Comparison of ENCODE assay signal across 29 cellular contexts in genomic region chr13:98334620-98335205, GRCh38.
"Had no signal": no experiment of that assay in that cellular context is flagged by ENCODE, and none has a peak within 500 bp of the region (broad histone marks: within the 10 kb centered on the region; RNA-seq: fewer than 3 reads in every experiment).

No MANE protein-coding gene starts in this region.

- H3K27ac Mint-ChIP-seq: activated CD4-positive, alpha-beta memory T cell treated with anti-CD3 and anti-CD28 coated beads for 36 hours; activated CD4-positive, alpha-beta T cell treated with anti-CD3 and anti-CD28 coated beads for 36 hours; activated CD4-positive, alpha-beta T cell treated with anti-CD3 and anti-CD28 coated beads, Interleukin-2, amount 10 ng/mL, durations not matched to agents 24 days and 14 days; activated CD8-positive, alpha-beta memory T cell treated with anti-CD3 and anti-CD28 coated beads, Interleukin-2, amount 10 ng/mL, durations not matched to agents 7 days and 5 days; activated CD8-positive, alpha-beta T cell treated with anti-CD3 and anti-CD28 coated beads, Interleukin-2, amount 10 ng/mL, durations not matched to agents 7 days and 5 days; activated naive CD4-positive, alpha-beta T cell treated with anti-CD3 and anti-CD28 coated beads for 36 hours; activated naive CD4-positive, alpha-beta T cell treated with anti-CD3 and anti-CD28 coated beads, Interleukin-2, amount 50 U/mL, for 24 hours; activated naive CD8-positive, alpha-beta T cell treated with anti-CD3 and anti-CD28 coated beads for 36 hours; activated naive CD8-positive, alpha-beta T cell treated with anti-CD3 and anti-CD28 coated beads, Interleukin-2, amount 50 U/mL, for 24 hours; activated T-helper 1 cell treated with anti-CD3 and anti-CD28 coated beads, Interleukin-12 subunit alpha, Interleukin-12 subunit beta, Interleukin-2, Interleukin-4 antibody, amounts not matched to agents 30 ng/mL and 10 ng/mL and 1 ng/mL, durations not matched to agents 14 hours and 24 hours and 36 hours; activated T-helper 2 cell treated with anti-CD3 and anti-CD28 coated beads, Interferon-gamma antibody, Interleukin-2, Interleukin-4, amounts not matched to agents 10 μg/mL and 5 μg/mL and 100 μg/mL, durations not matched to agents 14 hours and 24 hours and 36 hours had no signal

- H3K4me1 ChIP-seq: adrenal gland, body of pancreas, colonic mucosa had no signal

- H3K36me3 Mint-ChIP-seq: activated CD4-positive, alpha-beta memory T cell treated with anti-CD3 and anti-CD28 coated beads for 36 hours; activated CD8-positive, alpha-beta memory T cell treated with anti-CD3 and anti-CD28 coated beads, Interleukin-2, amount 10 ng/mL, durations not matched to agents 7 days and 5 days; activated naive CD8-positive, alpha-beta T cell treated with anti-CD3 and anti-CD28 coated beads for 36 hours had no signal

- DNase-seq: activated CD4-positive, alpha-beta memory T cell treated with anti-CD3 and anti-CD28 coated beads for 36 hours; activated CD4-positive, alpha-beta T cell treated with anti-CD3 and anti-CD28 coated beads for 36 hours; activated CD4-positive, alpha-beta T cell treated with anti-CD3 and anti-CD28 coated beads, Interleukin-2, amount 10 ng/mL, durations not matched to agents 24 days and 14 days; activated CD4-positive, CD25-positive, alpha-beta regulatory T cell; activated CD4-positive, CD25-positive, alpha-beta regulatory T cell treated with anti-CD3 and anti-CD28 coated beads, Interleukin-2, amount 50 U/mL, for 72 hours; activated CD8-positive, alpha-beta memory T cell treated with anti-CD3 and anti-CD28 coated beads, Interleukin-2, amount 10 ng/mL, durations not matched to agents 7 days and 5 days; activated CD8-positive, alpha-beta memory T cell treated with anti-CD3 and anti-CD28 coated beads, Interleukin-2, amount 50 U/mL, for 4 hours; activated CD8-positive, alpha-beta T cell treated with anti-CD3 and anti-CD28 coated beads, Interleukin-2, amount 10 ng/mL, durations not matched to agents 7 days and 5 days; activated effector memory CD4-positive, alpha-beta T cell treated with anti-CD3 and anti-CD28 coated beads, Interleukin-2, amount 50 U/mL, for 16 hours; activated naive CD4-positive, alpha-beta T cell treated with anti-CD3 and anti-CD28 coated beads for 36 hours; activated naive CD8-positive, alpha-beta T cell treated with anti-CD3 and anti-CD28 coated beads for 36 hours; activated naive CD8-positive, alpha-beta T cell treated with anti-CD3 and anti-CD28 coated beads, Interleukin-2, amount 50 U/mL, for 24 hours; activated T-cell treated with anti-CD3 and anti-CD28 coated beads, Interleukin-2, amount 50 U/mL, for 1 hour; activated T-cell treated with anti-CD3 and anti-CD28 coated beads, Interleukin-2, amount 50 U/mL, for 48 hours; amygdala; aorta; body of pancreas; central memory CD4-positive, alpha-beta T cell; cerebellar nuclear complex; colonic mucosa; effector CD8-positive, alpha-beta T cell; foreskin fibroblast; head of caudate nucleus; T-helper 2 cell had no signal

- H3K4me3 Mint-ChIP-seq: activated CD4-positive, alpha-beta memory T cell treated with anti-CD3 and anti-CD28 coated beads for 36 hours; activated CD4-positive, alpha-beta T cell treated with anti-CD3 and anti-CD28 coated beads for 36 hours; activated CD4-positive, alpha-beta T cell treated with anti-CD3 and anti-CD28 coated beads, Interleukin-2, amount 10 ng/mL, durations not matched to agents 24 days and 14 days; activated CD8-positive, alpha-beta memory T cell treated with anti-CD3 and anti-CD28 coated beads, Interleukin-2, amount 10 ng/mL, durations not matched to agents 7 days and 5 days; activated CD8-positive, alpha-beta T cell treated with anti-CD3 and anti-CD28 coated beads, Interleukin-2, amount 10 ng/mL, durations not matched to agents 7 days and 5 days; activated naive CD4-positive, alpha-beta T cell treated with anti-CD3 and anti-CD28 coated beads for 36 hours; activated naive CD4-positive, alpha-beta T cell treated with anti-CD3 and anti-CD28 coated beads, Interleukin-2, amount 50 U/mL, for 24 hours; activated naive CD8-positive, alpha-beta T cell treated with anti-CD3 and anti-CD28 coated beads for 36 hours; activated naive CD8-positive, alpha-beta T cell treated with anti-CD3 and anti-CD28 coated beads, Interleukin-2, amount 50 U/mL, for 24 hours; activated T-helper 1 cell treated with anti-CD3 and anti-CD28 coated beads, Interleukin-12 subunit alpha, Interleukin-12 subunit beta, Interleukin-2, Interleukin-4 antibody, amounts not matched to agents 30 ng/mL and 10 ng/mL and 1 ng/mL, durations not matched to agents 14 hours and 24 hours and 36 hours had no signal

- H3K27ac ChIP-seq: adrenal gland, body of pancreas, colonic mucosa had no signal

- H3K4me1 Mint-ChIP-seq: activated CD4-positive, alpha-beta T cell treated with anti-CD3 and anti-CD28 coated beads for 36 hours; activated CD4-positive, alpha-beta T cell treated with anti-CD3 and anti-CD28 coated beads, Interleukin-2, amount 10 ng/mL, durations not matched to agents 24 days and 14 days; activated CD8-positive, alpha-beta memory T cell treated with anti-CD3 and anti-CD28 coated beads, Interleukin-2, amount 10 ng/mL, durations not matched to agents 7 days and 5 days; activated naive CD4-positive, alpha-beta T cell treated with anti-CD3 and anti-CD28 coated beads, Interleukin-2, amount 50 U/mL, for 24 hours; activated naive CD8-positive, alpha-beta T cell treated with anti-CD3 and anti-CD28 coated beads for 36 hours; activated naive CD8-positive, alpha-beta T cell treated with anti-CD3 and anti-CD28 coated beads, Interleukin-2, amount 50 U/mL, for 24 hours had no signal

- H3K36me3 ChIP-seq: adrenal gland, colonic mucosa had no signal

- H3K4me3 ChIP-seq: adrenal gland, body of pancreas, colonic mucosa had no signal

- H3K9me3 ChIP-seq: adrenal gland, body of pancreas, colonic mucosa had no signal

- ATAC-seq: activated CD4-positive, alpha-beta T cell treated with anti-CD3 and anti-CD28 coated beads for 36 hours; activated CD8-positive, alpha-beta memory T cell treated with anti-CD3 and anti-CD28 coated beads, Interleukin-2, amount 10 ng/mL, durations not matched to agents 7 days and 5 days; activated CD8-positive, alpha-beta T cell treated with anti-CD3 and anti-CD28 coated beads, Interleukin-2, amount 10 ng/mL, durations not matched to agents 7 days and 5 days; activated naive CD8-positive, alpha-beta T cell treated with anti-CD3 and anti-CD28 coated beads, Interleukin-2, amount 50 U/mL, for 24 hours; body of pancreas; esophagus mucosa had no signal

- H3K9me3 Mint-ChIP-seq: activated CD4-positive, alpha-beta T cell treated with anti-CD3 and anti-CD28 coated beads, Interleukin-2, amount 10 ng/mL, durations not matched to agents 24 days and 14 days; activated naive CD4-positive, alpha-beta T cell treated with anti-CD3 and anti-CD28 coated beads, Interleukin-2, amount 50 U/mL, for 24 hours; activated naive CD8-positive, alpha-beta T cell treated with anti-CD3 and anti-CD28 coated beads, Interleukin-2, amount 50 U/mL, for 24 hours; activated T-helper 1 cell treated with anti-CD3 and anti-CD28 coated beads, Interleukin-12 subunit alpha, Interleukin-12 subunit beta, Interleukin-2, Interleukin-4 antibody, amounts not matched to agents 30 ng/mL and 10 ng/mL and 1 ng/mL, durations not matched to agents 14 hours and 24 hours and 36 hours; activated T-helper 2 cell treated with anti-CD3 and anti-CD28 coated beads, Interferon-gamma antibody, Interleukin-2, Interleukin-4, amounts not matched to agents 10 μg/mL and 5 μg/mL and 100 μg/mL, durations not matched to agents 14 hours and 24 hours and 36 hours had no signal
